14 cellular contexts compared by ENCODE assay signal in genomic region chr1:8651962-8652361, GRCh38.
DNase-seq lines count a peak whose midpoint lies in the region; ATAC-seq and TF ChIP-seq lines count a peak whose summit lies in the region.
"Had no signal": no experiment of that assay in that cellular context is flagged by ENCODE, and none has a peak within 500 bp of the region (broad histone marks: within the 10 kb centered on the region; RNA-seq: fewer than 3 reads in every experiment).

No MANE protein-coding gene starts in this region.

- no peaks in the 10 kb centered on the region for H3K27me3 Mint-ChIP-seq in CD4-positive, alpha-beta memory T cell
- H3K27me3 Mint-ChIP-seq in central memory CD8-positive, alpha-beta T cell, result no peaks in the 10 kb centered on the region
- H3K27me3 Mint-ChIP-seq in neural progenitor cell (ENCODE audit: insufficient read depth, low read depth), result no peaks in the 10 kb centered on the region

- H3K23ac ChIP-seq in IMR-90 (ENCODE audit: low read depth, low read length), result peak overlapping the region; percentile 19; the same call in 1 of the 2 replicates

- WGBS in IMR-90 (ENCODE audit: extremely low coverage in 2 of 2, insufficient read length in 1 of 2), 2 experiments, result 70% methylated on average over 2 of the region's 2 CpGs; no CpG with 5 or more reads in 1 of the 2 experiments

- no peak overlapping the region; the same call in 1 of the 2 replicates for H3K14ac ChIP-seq in IMR-90 (replicated peaks; ENCODE audit: low read depth, low read length)

- H3K4ac ChIP-seq in IMR-90 (ENCODE audit: low read depth, low read length), result peak overlapping the region; percentile 18; the same call in 1 of the 2 replicates

- H3K4me3 ChIP-seq in CD4-positive, alpha-beta memory T cell (ENCODE audit: low read length in 2 of 2), result no peak overlapping the region
- no peak overlapping the region for H3K4me3 ChIP-seq in IMR-90 (ENCODE audit: insufficient read depth, low read depth, low read length)
- H3K4me3 ChIP-seq in neural progenitor cell, result no peak overlapping the region
- no peak overlapping the region for H3K4me3 ChIP-seq in tibial artery

- H3K4me1 ChIP-seq in CD4-positive, alpha-beta memory T cell (ENCODE audit: insufficient read depth, low read length), result peaks cover 13% of the 10 kb centered on the region
- H3K4me1 ChIP-seq in IMR-90 (ENCODE audit: control insufficient read depth, insufficient read depth, low read length), result peaks cover 15% of the 10 kb centered on the region
- H3K4me1 ChIP-seq in neural progenitor cell, result peaks cover 14% of the 10 kb centered on the region
- peaks cover 0 to 26% (median 6%) of the 10 kb centered on the region in 4 donors for H3K4me1 ChIP-seq in tibial artery

- in situ Hi-C loops in IMR-90 (cut with MboI; ENCODE audit: low sequenced_read_pairs), result no loop called here

- peak overlapping the region; percentile 42; the same call in 1 of the 2 replicates for H2AK5ac ChIP-seq in IMR-90 (ENCODE audit: low read depth, low read length)

- H4K20me1 ChIP-seq in IMR-90 (ENCODE audit: insufficient read depth, low read length) (peaks cover 49% of the 10 kb centered on the region), neural progenitor cell (ENCODE audit: low read depth) (peaks cover 80% of the 10 kb centered on the region)

- H3K79me2 ChIP-seq in neural progenitor cell (ENCODE audit: low read depth), result peaks cover 96% of the 10 kb centered on the region

- TF ChIP-seq RAD21 in IMR-90 (IDR thresholded peaks at IDR 0.05; ENCODE audit: low read length), result no peak

- no TSS peak for BruUV-seq in IMR-90 (replicated peaks; lab: Mats Ljungman, UMichigan)

- peaks cover 32 to 57% of the 10 kb centered on the region in 2 experiments for H3K79me1 ChIP-seq in IMR-90 (ENCODE audit: low read depth in 1 of 2, low read length in 2 of 2)

- H2BK15ac ChIP-seq in IMR-90 (ENCODE audit: low read depth, low read length), result no peak overlapping the region

- ATAC-seq in IMR-90 (ENCODE audit: low read depth) (peak; percentile 19; the same call in 1 of the 2 replicates), HG02571 (IDR thresholded peaks at IDR 0.05; ENCODE audit: unreplicated experiment) (no peak), GM21576 (IDR thresholded peaks at IDR 0.05; ENCODE audit: unreplicated experiment) (no peak), GM19397 (IDR thresholded peaks at IDR 0.05; ENCODE audit: unreplicated experiment) (no peak)
- no peak for ATAC-seq in central memory CD8-positive, alpha-beta T cell (replicated peaks; ENCODE audit: extremely low read depth, poor library complexity, severe bottlenecking)
- ATAC-seq: foreskin keratinocyte had no signal

- H3K9me3 Mint-ChIP-seq in CD4-positive, alpha-beta memory T cell, result peaks cover 0 to 2% (median 0%) of the 10 kb centered on the region in 8 donors
- H3K9me3 Mint-ChIP-seq in central memory CD8-positive, alpha-beta T cell, result no peaks in the 10 kb centered on the region
- no peaks in the 10 kb centered on the region for H3K9me3 Mint-ChIP-seq in neural progenitor cell

- no peaks in the 10 kb centered on the region for H3F3A ChIP-seq in neural progenitor cell (ENCODE audit: low read depth)

- no peak overlapping the region for H4K8ac ChIP-seq in IMR-90 (ENCODE audit: low read depth in 2 of 2, low read length in 2 of 2)

- no peaks in the 10 kb centered on the region for H3K27me3 ChIP-seq in CD4-positive, alpha-beta memory T cell (ENCODE audit: insufficient read depth, low read length)
- H3K27me3 ChIP-seq in IMR-90 (ENCODE audit: control insufficient read depth, insufficient read depth, low read length) (no peaks in the 10 kb centered on the region), neural progenitor cell (no peaks in the 10 kb centered on the region), tibial artery (no peaks in the 10 kb centered on the region)
- H3K27me3 ChIP-seq: foreskin keratinocyte had no signal

- CTCF ChIA-PET in CD4-positive, alpha-beta memory T cell (lab: Charles Lee; ENCODE audit: partially characterized antibody), result interaction anchor here (1.3 kb wide), 1 partner anchor 90 kb away, joined by 3 read pairs; no protein-coding TSS in a partner anchor
- CTCF ChIA-PET in IMR-90 (lab: Yijun Ruan, JAX), result interaction anchor here (1.1 kb wide), 1 partner anchor 25 kb away, joined by 4 read pairs; no protein-coding TSS in a partner anchor

- no peak overlapping the region for H3K9ac ChIP-seq in IMR-90 (ENCODE audit: low read depth, low read length)
- no peak overlapping the region for H3K9ac ChIP-seq in neural progenitor cell

- 0 out of 2 replicates have a peak overlapping the region, but pooled peaks have one; percentile 2 for H4K91ac ChIP-seq in IMR-90 (ENCODE audit: insufficient read depth, low read depth, low read length)

- H3K36me3 Mint-ChIP-seq in CD4-positive, alpha-beta memory T cell, result peaks cover 11 to 24% of the 10 kb centered on the region in 2 donors
- peaks cover 5% of the 10 kb centered on the region for H3K36me3 Mint-ChIP-seq in central memory CD8-positive, alpha-beta T cell (ENCODE audit: insufficient read depth)
- H3K36me3 Mint-ChIP-seq in neural progenitor cell, result peaks cover 20% of the 10 kb centered on the region

- POLR2A ChIA-PET in CD4-positive, alpha-beta memory T cell (lab: Charles Lee; ENCODE audit: partially characterized antibody), result no interaction called here
- POLR2A ChIA-PET in IMR-90 (lab: Charles Lee; ENCODE audit: unreplicated experiment), result no interaction called here

- H3K36me3 ChIP-seq in CD4-positive, alpha-beta memory T cell (ENCODE audit: insufficient read depth, low read length), result no peaks in the 10 kb centered on the region
- peaks cover 7% of the 10 kb centered on the region for H3K36me3 ChIP-seq in IMR-90 (ENCODE audit: control insufficient read depth, insufficient read depth, low read length)
- H3K36me3 ChIP-seq in neural progenitor cell, result no peaks in the 10 kb centered on the region
- H3K36me3 ChIP-seq in tibial artery, result peaks cover 0 to 6% (median 0%) of the 10 kb centered on the region in 3 donors

- peaks cover 11% of the 10 kb centered on the region for H3K9me1 ChIP-seq in IMR-90 (ENCODE audit: insufficient read depth, low read length)

- no peak overlapping the region for H3K56ac ChIP-seq in IMR-90 (ENCODE audit: extremely low read depth, insufficient read depth, low read length)

- peak overlapping the region in 1 of 8 donors; percentile 9 for H3K4me3 Mint-ChIP-seq in CD4-positive, alpha-beta memory T cell
- H3K4me3 Mint-ChIP-seq in central memory CD8-positive, alpha-beta T cell, result peak overlapping the region; percentile 48
- no peak overlapping the region for H3K4me3 Mint-ChIP-seq in neural progenitor cell

- no peak overlapping the region for H3K18ac ChIP-seq in IMR-90 (ENCODE audit: low read depth, low read length)

- no peak overlapping the region for H3K27ac ChIP-seq in CD4-positive, alpha-beta memory T cell (ENCODE audit: low read depth, low read length)
- no peak overlapping the region for H3K27ac ChIP-seq in IMR-90 (ENCODE audit: insufficient read depth, low read length)
- H3K27ac ChIP-seq in neural progenitor cell, result no peak overlapping the region
- H3K27ac ChIP-seq in tibial artery, result no peak overlapping the region
- H3K27ac ChIP-seq: foreskin keratinocyte had no signal

- no peak overlapping the region for H2BK5ac ChIP-seq in IMR-90 (ENCODE audit: low read depth, low read length, poor library complexity, severe bottlenecking)

- H3K9me3 ChIP-seq in CD4-positive, alpha-beta memory T cell (ENCODE audit: control insufficient read depth in 1 of 2, low read length in 2 of 2), result no peaks in the 10 kb centered on the region
- H3K9me3 ChIP-seq in IMR-90 (ENCODE audit: control insufficient read depth, insufficient read depth, low read length), result no peaks in the 10 kb centered on the region
- H3K9me3 ChIP-seq in neural progenitor cell (ENCODE audit: low read depth), result no peaks in the 10 kb centered on the region
- no peaks in the 10 kb centered on the region for H3K9me3 ChIP-seq in tibial artery

- peaks cover 13 to 22% (median 17%) of the 10 kb centered on the region in 4 donors for H3K4me1 Mint-ChIP-seq in CD4-positive, alpha-beta memory T cell
- H3K4me1 Mint-ChIP-seq in central memory CD8-positive, alpha-beta T cell, result peaks cover 16% of the 10 kb centered on the region
- peaks cover 54% of the 10 kb centered on the region for H3K4me1 Mint-ChIP-seq in neural progenitor cell

- H2BK20ac ChIP-seq in IMR-90 (ENCODE audit: low read depth, low read length), result no peak overlapping the region

- dilution Hi-C loops in IMR-90 (cut with HindIII; ENCODE audit: low sequenced_read_pairs, unreplicated experiment), result no loop called here

- H2AFZ ChIP-seq in IMR-90 (replicated peaks; ENCODE audit: low read length, poor library complexity), result no peak overlapping the region
- H2AFZ ChIP-seq in neural progenitor cell (replicated peaks), result no peak overlapping the region

- peak overlapping the region in 4 of 7 donors; percentile 20 to 52 (median 48) for H3K27ac Mint-ChIP-seq in CD4-positive, alpha-beta memory T cell
- peak overlapping the region; percentile 58 for H3K27ac Mint-ChIP-seq in central memory CD8-positive, alpha-beta T cell (ENCODE audit: low read depth)
- peak overlapping the region; percentile 72 for H3K27ac Mint-ChIP-seq in neural progenitor cell

- H3K4me2 ChIP-seq in IMR-90 (ENCODE audit: low read depth, low read length), result no peak overlapping the region
- no peak overlapping the region for H3K4me2 ChIP-seq in neural progenitor cell

- intact Hi-C loops in CD4-positive, alpha-beta memory T cell (cut with micrococcal nuclease), result no loop called here
- intact Hi-C loops in IMR-90 (cut with micrococcal nuclease), result no loop called here
- intact Hi-C loops in tibial artery (cut with DNase I; ENCODE audit: low total_unique reads), result no loop called here

- H2AK9ac ChIP-seq in IMR-90 (replicated peaks; ENCODE audit: low read depth, low read length, poor library complexity), result no peak overlapping the region

- TF ChIP-seq POLR2A in IMR-90 (IDR thresholded peaks at IDR 0.05; ENCODE audit: low read depth, low read length), result no peak

- no peak overlapping the region for H2BK120ac ChIP-seq in IMR-90 (ENCODE audit: low read depth, low read length)

- no peak for TF ChIP-seq CTCF in IMR-90 (conservative IDR thresholded peaks at IDR 0.05; ENCODE audit: low read depth, low read length)
- TF ChIP-seq CTCF in neural progenitor cell (IDR thresholded peaks at IDR 0.05), result no peak
- no peak for TF ChIP-seq CTCF in tibial artery (IDR thresholded peaks at IDR 0.05)

- DNase-seq in CD4-positive, alpha-beta memory T cell, result no peak
- DNase-seq in IMR-90 (no peak), neural progenitor cell (ENCODE audit: low spot score) (no peak), tibial artery (no peak)
- DNase-seq in central memory CD8-positive, alpha-beta T cell (ENCODE audit: low spot score in 2 of 2), result no peak
- DNase-seq: activated CD4-positive, CD25-positive, alpha-beta regulatory T cell; activated gamma-delta T cell treated with Interleukin-2 at 50 U/mL for 16 hours; foreskin keratinocyte; kidney glomerular epithelial cell; NCI-H748 treated with DMSO at 0.1 percent for 48 hours; occipital lobe had no signal

- no peak overlapping the region for H4K5ac ChIP-seq in IMR-90 (ENCODE audit: low read depth, low read length)

TF ChIP-seq in IMR-90, 13 proteins besides CTCF, POLR2A, EP300 and RAD21:
- no peak for TF ChIP-seq RFX5 (IDR thresholded peaks at IDR 0.05; ENCODE audit: low read depth, low read length)
- TF ChIP-seq CHD1 (IDR thresholded peaks at IDR 0.05; ENCODE audit: low read depth, low read length), result no peak
